ENCODE assay signal across 8 cellular contexts in genomic region chr7:114085313-114085591, GRCh38.
A peak's percentile ranks its signal among the peaks of the same experiment; 100 is the strongest.
DNase-seq lines count a peak whose midpoint lies in the region; ATAC-seq and TF ChIP-seq lines count a peak whose summit lies in the region.

No MANE protein-coding gene starts in this region.

- no peaks in the 10 kb centered on the region for H3K36me3 ChIP-seq in ectodermal cell (ENCODE audit: control insufficient read depth, insufficient read depth, low read length)
- H3K36me3 ChIP-seq in naive thymus-derived CD4-positive, alpha-beta T cell (ENCODE audit: control insufficient read depth in 2 of 3, insufficient read depth in 3 of 3, low read length in 3 of 3), result no peaks in the 10 kb centered on the region

- peak overlapping the region in 1 of 9 donors; percentile 84 for H3K27ac Mint-ChIP-seq in naive thymus-derived CD4-positive, alpha-beta T cell

- H3K27ac ChIP-seq in ectodermal cell (ENCODE audit: insufficient read depth, low read depth, low read length, poor library complexity, severe bottlenecking), result no peak overlapping the region
- no peak overlapping the region for H3K27ac ChIP-seq in naive thymus-derived CD4-positive, alpha-beta T cell (ENCODE audit: low read depth, low read length)

- H3K9me3 Mint-ChIP-seq in naive thymus-derived CD4-positive, alpha-beta T cell, result peaks cover 0 to 1% (median 0%) of the 10 kb centered on the region in 11 donors

- intact Hi-C loops in naive thymus-derived CD4-positive, alpha-beta T cell (cut with micrococcal nuclease), result loop anchor here in 1 of 2 donors (10.0 kb wide), 2 partner anchors 840 to 1600 kb away; partner anchors contain the start of gene MDFIC

- peaks cover 90% of the 10 kb centered on the region for H3K27me3 ChIP-seq in ectodermal cell (ENCODE audit: control insufficient read depth, insufficient read depth, low read length, poor library complexity, severe bottlenecking)
- H3K27me3 ChIP-seq in naive thymus-derived CD4-positive, alpha-beta T cell (ENCODE audit: control insufficient read depth in 2 of 2, insufficient read depth in 2 of 2, low read length in 2 of 2), result peaks cover 8 to 18% of the 10 kb centered on the region in 2 donors

- peak overlapping the region; percentile 61 to 90 (median 76) for H3K4me3 Mint-ChIP-seq in naive thymus-derived CD4-positive, alpha-beta T cell

- H3K4me3 ChIP-seq in GM12865 (ENCODE audit: low read depth, low read length) (peak overlapping the region; percentile 87), ectodermal cell (ENCODE audit: insufficient read depth, low read depth, low read length) (peak overlapping the region; percentile 46)
- peak overlapping the region; percentile 42 for H3K4me3 ChIP-seq in naive thymus-derived CD4-positive, alpha-beta T cell (ENCODE audit: low read length)

- POLR2A ChIA-PET in naive thymus-derived CD4-positive, alpha-beta T cell (lab: Charles Lee), result no interaction called here

- H3K4me1 Mint-ChIP-seq in naive thymus-derived CD4-positive, alpha-beta T cell, result peaks cover 6 to 53% (median 37%) of the 10 kb centered on the region in 7 donors

- no peak for TF ChIP-seq CTCF in GM12865 (IDR thresholded peaks at IDR 0.05; ENCODE audit: insufficient read depth, low read depth, low read length, missing control alignments)

- peaks cover 68 to 83% (median 80%) of the 10 kb centered on the region in 5 donors for H3K27me3 Mint-ChIP-seq in naive thymus-derived CD4-positive, alpha-beta T cell

- CTCF ChIA-PET in naive thymus-derived CD4-positive, alpha-beta T cell (lab: Charles Lee), result no interaction called here

- H3K36me3 Mint-ChIP-seq in naive thymus-derived CD4-positive, alpha-beta T cell, result peaks cover 0 to 1% (median 0%) of the 10 kb centered on the region in 5 donors

- no peak for DNase-seq in GM12865 (ENCODE audit: low read depth)
- peak; percentile 15 for DNase-seq in HPDE6-E6E7 (ENCODE audit: extremely low spot score)
- DNase-seq in naive thymus-derived CD4-positive, alpha-beta T cell, result no peak
- DNase-seq in activated effector memory CD4-positive, alpha-beta T cell treated with Interleukin-2 at 50 U/mL for 16 hours, result no peak
- DNase-seq in NCI-H187 treated with DMSO at 0.1 percent for 48 hours (lab: John Stamatoyannopoulos, UW), result no peak
- DNase-seq in cortex of kidney (lab: John Stamatoyannopoulos, UW), result no peak
- no peak for DNase-seq in mesenteric fat pad (ENCODE audit: low spot score)

- WGBS in ectodermal cell, 2 experiments, result 0 to 1% methylated on average over 18 of the region's 18 CpGs

- peak; percentile 28 for ATAC-seq in naive thymus-derived CD4-positive, alpha-beta T cell

- H3K4me1 ChIP-seq in ectodermal cell (ENCODE audit: control insufficient read depth, insufficient read depth, low read length), result peaks cover 6% of the 10 kb centered on the region
- H3K4me1 ChIP-seq in naive thymus-derived CD4-positive, alpha-beta T cell (ENCODE audit: control insufficient read depth in 2 of 2, insufficient read depth in 2 of 2, low read length in 2 of 2), result peaks cover 17 to 21% of the 10 kb centered on the region in 2 donors

- H3K9me3 ChIP-seq in ectodermal cell (ENCODE audit: control insufficient read depth, low read length), result no peaks in the 10 kb centered on the region
- no peaks in the 10 kb centered on the region for H3K9me3 ChIP-seq in naive thymus-derived CD4-positive, alpha-beta T cell (ENCODE audit: control insufficient read depth in 2 of 3, low read length in 3 of 3)
